ENCODE assay signal across 23 cellular contexts in the genomic region with DNA sequence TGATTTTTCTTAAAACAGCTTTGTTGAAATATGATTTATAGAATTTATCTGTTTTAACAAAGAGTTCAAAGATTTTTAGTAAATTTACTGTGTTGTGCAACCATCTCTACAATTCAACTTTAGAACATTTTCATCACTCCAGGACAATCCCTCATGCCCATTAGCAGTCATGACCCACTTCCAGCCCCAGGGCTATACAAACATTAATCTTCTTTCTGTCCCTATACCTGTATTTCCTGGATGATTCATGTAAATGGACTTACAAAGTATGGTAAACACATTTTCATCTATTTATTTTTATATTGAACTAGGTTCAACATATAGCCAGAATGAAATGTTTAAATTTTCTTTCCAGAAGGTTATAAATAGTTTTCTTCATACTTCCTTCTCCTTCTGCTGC.
"Had no signal": no experiment of that assay in that cellular context is flagged by ENCODE, and none has a peak within 500 bp of the region (broad histone marks: within the 10 kb centered on the region; RNA-seq: fewer than 3 reads in every experiment).

No MANE protein-coding gene starts in this region.

- H3K27ac ChIP-seq: hepatocyte, left ventricle myocardium inferior, lower lobe of right lung, neural progenitor cell, ovary, stomach, thoracic aorta, transverse colon had no signal

- DNase-seq: effector memory CD8-positive, alpha-beta T cell; erythroblast; foreskin melanocyte; head of caudate nucleus; kidney; left cardiac atrium; left ventricle myocardium inferior; lower lobe of right lung; mesenchymal stem cell; midbrain; nucleus accumbens; ovary; right cardiac atrium; small intestine; stimulated activated CD4-positive, alpha-beta T cell treated with anti-CD3 and anti-CD28 coated beads, Interleukin-12 subunit alpha, Interleukin-12 subunit beta, amount 100 ng/mL, for 4 hours; stimulated activated naive CD4-positive, alpha-beta T cell; stomach; substantia nigra; transverse colon had no signal

- ATAC-seq: effector memory CD8-positive, alpha-beta T cell; left cardiac atrium; lower lobe of right lung; natural killer cell treated with Interleukin-12 subunit alpha and Interleukin-12 subunit beta and Interleukin-15 and Interleukin-18, amount 100 ng/mL, for 72 hours; right cardiac atrium had no signal

- H3K4me3 ChIP-seq: hepatocyte, left ventricle myocardium inferior, lower lobe of right lung, neural progenitor cell, ovary, stomach, thoracic aorta, transverse colon had no signal
